26 cellular contexts compared by ENCODE assay signal in genomic region chr22:46452195-46453005, GRCh38.
DNase-seq lines count a peak whose midpoint lies in the region; ATAC-seq, FAIRE-seq and TF ChIP-seq lines count a peak whose summit lies in the region.
"Had no signal": no experiment of that assay in that cellular context is flagged by ENCODE, and none has a peak within 500 bp of the region (broad histone marks: within the 10 kb centered on the region; RNA-seq: fewer than 3 reads in every experiment).

No MANE protein-coding gene starts in this region.

- peak overlapping the region; percentile 61 for H3K9ac ChIP-seq in HepG2 (ENCODE audit: insufficient read depth, low read depth, low read length)
- H3K9ac ChIP-seq: KMS-11 had no signal

- ATAC-seq in HepG2 (no peak), right lobe of liver (no peak), heart left ventricle (peak in 3 of 4 donors; percentile 11 to 60 (median 29))
- ATAC-seq in activated T-cell treated with anti-CD3 and anti-CD28 coated beads, Interleukin-2, amount 50 U/mL, for 72 hours (replicated peaks in 1 of 2): no peak
- ATAC-seq: activated CD8-positive, alpha-beta T cell treated with anti-CD3 and anti-CD28 coated beads for 36 hours; mucosa of descending colon had no signal

- TF ChIP-seq RAD21 in HepG2 (CRISPR knock-in tag; IDR thresholded peaks at IDR 0.05): no peak

- no peak overlapping the region for H3K27ac Mint-ChIP-seq in activated T-cell treated with anti-CD3 and anti-CD28 coated beads, Interleukin-2, amount 50 U/mL, for 72 hours
- H3K27ac Mint-ChIP-seq: activated CD8-positive, alpha-beta T cell treated with anti-CD3 and anti-CD28 coated beads for 36 hours; activated naive CD8-positive, alpha-beta T cell treated with anti-CD3 and anti-CD28 coated beads for 36 hours; B cell; natural killer cell treated with Interleukin-12 subunit alpha and Interleukin-12 subunit beta and Interleukin-15 and Interleukin-18, amount 100 ng/mL, for 72 hours had no signal

- DNase-seq in HepG2 (ENCODE audit: low spot score) (no peak), right lobe of liver (no peak), heart left ventricle (peak in 1 of 5 donors; percentile 24), prostate gland (ENCODE audit: low spot score) (peak; percentile 30), COR-L47 (lab: John Stamatoyannopoulos, UW) (no peak), D721Med (ENCODE audit: insufficient read length, low spot score) (no peak)
- DNase-seq in activated T-cell treated with anti-CD3 and anti-CD28 coated beads, Interleukin-2, amount 50 U/mL, for 72 hours: no peak
- DNase-seq: activated CD4-positive, alpha-beta T cell treated with anti-CD3 and anti-CD28 coated beads for 1 hour; activated CD8-positive, alpha-beta T cell treated with anti-CD3 and anti-CD28 coated beads for 36 hours; activated effector memory CD4-positive, alpha-beta T cell treated with Interleukin-2 at 50 U/mL for 16 hours; activated naive CD8-positive, alpha-beta T cell treated with anti-CD3 and anti-CD28 coated beads for 36 hours; DND-41; NCI-H146; NCI-H2107; NCI-H446 treated with DMSO at 0.1 percent for 48 hours; spleen; stimulated activated CD4-positive, alpha-beta T cell treated with anti-CD3 and anti-CD28 coated beads, Interleukin-2, amount 100 ng/mL, for 48 hours had no signal

- WGBS in HepG2 (ENCODE audit: low lambda C conversion rate): 83% methylated on average over 2 of the region's 16 CpGs
- WGBS in right lobe of liver (ENCODE audit: insufficient coverage, low coverage, low lambda C conversion rate, missing lambda C conversion rate): no CpG with 5 or more reads among the region's 16 CpGs
- 71 to 74% (median 72%) methylated on average over 9 to 16 of the region's 16 CpGs for WGBS in heart left ventricle, 4 donors
- WGBS in prostate gland: 55% methylated on average over 15 of the region's 16 CpGs

- FAIRE-seq in HepG2 (lab: Jason Lieb, UNC): no peak
- no peak for FAIRE-seq in D721Med (lab: Jason Lieb, UNC)
- FAIRE-seq: astrocyte, endometrium, GM19239 had no signal

- no peak overlapping the region for H3K4me3 Mint-ChIP-seq in activated T-cell treated with anti-CD3 and anti-CD28 coated beads, Interleukin-2, amount 50 U/mL, for 72 hours
- H3K4me3 Mint-ChIP-seq: activated CD8-positive, alpha-beta T cell treated with anti-CD3 and anti-CD28 coated beads for 36 hours; activated naive CD8-positive, alpha-beta T cell treated with anti-CD3 and anti-CD28 coated beads for 36 hours; B cell; central memory CD8-positive, alpha-beta T cell; natural killer cell treated with Interleukin-12 subunit alpha and Interleukin-12 subunit beta and Interleukin-15 and Interleukin-18, amount 100 ng/mL, for 72 hours had no signal

- no TSS peak for BruUV-seq in HepG2 (replicated peaks; lab: Mats Ljungman, UMichigan)

- H3K36me3 ChIP-seq in HepG2 (replicated peaks in 1 of 2; ENCODE audit: control insufficient read depth in 1 of 2, insufficient read depth in 2 of 2, low read length in 2 of 2) (no peaks in the 10 kb centered on the region), right lobe of liver (no peaks in the 10 kb centered on the region), heart left ventricle (no peaks in the 10 kb centered on the region), prostate gland (no peaks in the 10 kb centered on the region)
- H3K36me3 ChIP-seq: spleen had no signal

- H4K20me1 ChIP-seq in HepG2 (ENCODE audit: insufficient read depth, low read length): no peaks in the 10 kb centered on the region

- TF ChIP-seq EP300 in HepG2 (IDR thresholded peaks at IDR 0.05; ENCODE audit: low read depth in 2 of 2, low read length in 2 of 2) (no peak), HepG2 (CRISPR knock-in tag; IDR thresholded peaks at IDR 0.05; ENCODE audit: borderline replicate concordance) (no peak)

- no peak for TF ChIP-seq CTCF in HepG2 (CRISPR knock-in tag; IDR thresholded peaks at IDR 0.05)
- no peak for TF ChIP-seq CTCF in right lobe of liver (IDR thresholded peaks at IDR 0.05)
- TF ChIP-seq CTCF in heart left ventricle (IDR thresholded peaks at IDR 0.05): no peak
- no peak for TF ChIP-seq CTCF in prostate gland (IDR thresholded peaks at IDR 0.05)
- TF ChIP-seq CTCF in D721Med (IDR thresholded peaks at IDR 0.05; ENCODE audit: insufficient read depth, missing control alignments): no peak

- H3K27ac ChIP-seq in HepG2 (ENCODE audit: extremely low read length, insufficient read depth, low read length) (peak overlapping the region; percentile 76), right lobe of liver (no peak overlapping the region), heart left ventricle (no peak overlapping the region), prostate gland (peak overlapping the region; percentile 50 to 71)
- H3K27ac ChIP-seq: KMS-11, spleen had no signal

- no peak overlapping the region for H2AFZ ChIP-seq in HepG2 (ENCODE audit: low read length)

- peaks cover 78% of the 10 kb centered on the region for H3K4me1 ChIP-seq in HepG2 (ENCODE audit: insufficient read depth, low read length)
- peaks cover 0 to 12% (median 3%) of the 10 kb centered on the region in 4 donors for H3K4me1 ChIP-seq in right lobe of liver
- peaks cover 0 to 27% (median 6%) of the 10 kb centered on the region in 12 donors for H3K4me1 ChIP-seq in heart left ventricle
- peaks cover 35% of the 10 kb centered on the region for H3K4me1 ChIP-seq in prostate gland (replicated peaks)
- H3K4me1 ChIP-seq: spleen had no signal

- H3K9me3 ChIP-seq in HepG2 (ENCODE audit: low read length) (no peaks in the 10 kb centered on the region), right lobe of liver (no peaks in the 10 kb centered on the region), heart left ventricle (no peaks in the 10 kb centered on the region), prostate gland (no peaks in the 10 kb centered on the region)
- H3K9me3 ChIP-seq: mucosa of descending colon, spleen had no signal

- peak overlapping the region; percentile 83 for H3K4me2 ChIP-seq in HepG2 (ENCODE audit: low read depth, low read length)
- H3K4me2 ChIP-seq: KMS-11 had no signal

- H3K27me3 ChIP-seq in HepG2 (ENCODE audit: control insufficient read depth in 1 of 2, insufficient read depth in 2 of 2, low read length in 2 of 2) (no peaks in the 10 kb centered on the region; a peak in 1 of 5 replicates), right lobe of liver (no peaks in the 10 kb centered on the region), heart left ventricle (peaks cover 0 to 4% (median 0%) of the 10 kb centered on the region in 9 donors), prostate gland (replicated peaks; ENCODE audit: insufficient read depth) (no peaks in the 10 kb centered on the region)

- no peaks in the 10 kb centered on the region for H3K4me1 Mint-ChIP-seq in activated T-cell treated with anti-CD3 and anti-CD28 coated beads, Interleukin-2, amount 50 U/mL, for 72 hours (ENCODE audit: low read depth)
- H3K4me1 Mint-ChIP-seq: activated naive CD8-positive, alpha-beta T cell treated with anti-CD3 and anti-CD28 coated beads for 36 hours; central memory CD8-positive, alpha-beta T cell had no signal

- in situ Hi-C loops in HepG2 (cut with HindIII; ENCODE audit: extremely low pct_ligation_motif_present, low pct_unique_long_range_greater_than_20kb): no loop called here

- no peaks in the 10 kb centered on the region for H3K36me3 Mint-ChIP-seq in activated T-cell treated with anti-CD3 and anti-CD28 coated beads, Interleukin-2, amount 50 U/mL, for 72 hours (ENCODE audit: insufficient read depth in 2 of 2)
- H3K36me3 Mint-ChIP-seq: activated naive CD8-positive, alpha-beta T cell treated with anti-CD3 and anti-CD28 coated beads for 36 hours; natural killer cell treated with Interleukin-12 subunit alpha and Interleukin-12 subunit beta and Interleukin-15 and Interleukin-18, amount 100 ng/mL, for 72 hours had no signal

- intact Hi-C loops in HepG2 (cut with micrococcal nuclease; ENCODE audit: unreplicated experiment) (loop anchor here (10.0 kb wide), 1 partner anchor 92 kb away; no protein-coding TSS in a partner anchor), right lobe of liver (cut with DNase I) (no loop called here), heart left ventricle (cut with DNase I) (no loop called here), prostate gland (cut with DNase I) (no loop called here)

- CTCF ChIA-PET in HepG2 (lab: Yijun Ruan, JAX; ENCODE audit: low intra/inter-chr PET ratio, low total read pairs): no interaction called here

- H3K27me3 Mint-ChIP-seq in activated T-cell treated with anti-CD3 and anti-CD28 coated beads, Interleukin-2, amount 50 U/mL, for 72 hours (ENCODE audit: low read depth): no peaks in the 10 kb centered on the region
- H3K27me3 Mint-ChIP-seq: activated naive CD8-positive, alpha-beta T cell treated with anti-CD3 and anti-CD28 coated beads for 36 hours had no signal

- no peak for TF ChIP-seq POLR2A in HepG2 (IDR thresholded peaks at IDR 0.05; ENCODE audit: insufficient read depth in 1 of 2, low read depth in 2 of 2, low read length in 2 of 2)
- no peak for TF ChIP-seq POLR2A in right lobe of liver (IDR thresholded peaks at IDR 0.05)
- no peak for TF ChIP-seq POLR2A in heart left ventricle (IDR thresholded peaks at IDR 0.05)
- TF ChIP-seq POLR2A in prostate gland (IDR thresholded peaks at IDR 0.05): no peak

- no peaks in the 10 kb centered on the region for H3K79me2 ChIP-seq in HepG2 (ENCODE audit: insufficient read depth, low read length)

- H3K4me3 ChIP-seq in HepG2 (replicated peaks in 1 of 3; ENCODE audit: insufficient read depth in 1 of 3, low read depth in 2 of 3, low read length in 3 of 3) (peak overlapping the region in 1 of 3 experiments; percentile 58; a peak in 2 of 6 replicates), right lobe of liver (no peak overlapping the region), heart left ventricle (no peak overlapping the region), prostate gland (no peak overlapping the region)
- H3K4me3 ChIP-seq: lung, mucosa of descending colon, spleen had no signal

- peaks cover 0 to 2% of the 10 kb centered on the region in 2 donors for H3K9me3 Mint-ChIP-seq in activated T-cell treated with anti-CD3 and anti-CD28 coated beads, Interleukin-2, amount 50 U/mL, for 72 hours
- H3K9me3 Mint-ChIP-seq: activated CD8-positive, alpha-beta T cell treated with anti-CD3 and anti-CD28 coated beads for 36 hours; activated naive CD8-positive, alpha-beta T cell treated with anti-CD3 and anti-CD28 coated beads for 36 hours; central memory CD8-positive, alpha-beta T cell; natural killer cell treated with Interleukin-12 subunit alpha and Interleukin-12 subunit beta and Interleukin-15 and Interleukin-18, amount 100 ng/mL, for 72 hours had no signal

- POLR2A ChIA-PET in HepG2 (lab: Yijun Ruan, JAX): interaction anchor here (1.5 to 1.6 kb wide), 2 partner anchors 18 to 116 kb away, joined by 4 to 11 read pairs; partner anchors contain the start of gene TRMU

TF ChIP-seq in HepG2, 621 proteins besides CTCF, POLR2A, EP300 and RAD21 (continues in another document):
- no peak for TF ChIP-seq ZBTB20 (CRISPR knock-in tag; IDR thresholded peaks at IDR 0.05; ENCODE audit: borderline replicate concordance, low read depth)

Comparison
In these comparisons a context has a peak if more than half of its experiments do, and no peak if none do; other contexts are left out.
1. H3K27ac ChIP-seq: peak in HepG2 (single experiment) and prostate gland (2 of 2); none in right lobe of liver (0 of 3) and heart left ventricle (0 of 12).
2. ATAC-seq: peak in heart left ventricle (3 of 4); none in HepG2 (single experiment), right lobe of liver (0 of 4) and activated T-cell treated with anti-CD3 and anti-CD28 coated beads, Interleukin-2, amount 50 U/mL, for 72 hours (0 of 2).